ENCODE assay signal across 10 cellular contexts in genomic region chr7:95867309-95867708, GRCh38.
DNase-seq lines count a peak whose midpoint lies in the region; ATAC-seq and TF ChIP-seq lines count a peak whose summit lies in the region.
"Had no signal": no experiment of that assay in that cellular context is flagged by ENCODE, and none has a peak within 500 bp of the region (broad histone marks: within the 10 kb centered on the region; RNA-seq: fewer than 3 reads in every experiment).

No MANE protein-coding gene starts in this region.

- H3K27me3 ChIP-seq in H7 (ENCODE audit: control insufficient read depth, insufficient read depth, low read length) (no peaks in the 10 kb centered on the region), foreskin keratinocyte (no peaks in the 10 kb centered on the region)
- H3K27me3 ChIP-seq: left lung, vagina had no signal

- ATAC-seq in GM18873 (IDR thresholded peaks at IDR 0.05; ENCODE audit: low FRiP score, unreplicated experiment) = peak; percentile 90
- peak; percentile 80 for ATAC-seq in HG03571 (IDR thresholded peaks at IDR 0.05; ENCODE audit: unreplicated experiment)
- peak; percentile 35 for ATAC-seq in foreskin keratinocyte
- ATAC-seq in stimulated activated naive CD8-positive, alpha-beta T cell treated with anti-CD3 and anti-CD28 coated beads, Interleukin-15, Interleukin-2, amounts not matched to agents 100 U/mL and 50 U/mL, for 24 hours = no peak
- no peak for ATAC-seq in T-helper 17 cell
- ATAC-seq: left lung had no signal

- H3K27me3 Mint-ChIP-seq in T-helper 17 cell = peaks cover 25% of the 10 kb centered on the region

- H3K27ac Mint-ChIP-seq in T-helper 17 cell = no peak overlapping the region

- TF ChIP-seq CTCF in foreskin keratinocyte (conservative IDR thresholded peaks at IDR 0.05) = no peak

- no peaks in the 10 kb centered on the region for H3K4me1 ChIP-seq in foreskin keratinocyte
- H3K4me1 ChIP-seq: left lung, vagina had no signal

- no peaks in the 10 kb centered on the region for H3K4me1 Mint-ChIP-seq in T-helper 17 cell

- no peak overlapping the region for H3K4me3 ChIP-seq in H7 (ENCODE audit: insufficient read depth, low read depth, low read length)
- H3K4me3 ChIP-seq: left lung, vagina had no signal

- H3K27ac ChIP-seq in foreskin keratinocyte = no peak overlapping the region
- H3K27ac ChIP-seq: left lung, vagina had no signal

- H3K36me3 ChIP-seq in H7 (replicated peaks; ENCODE audit: control insufficient read depth, insufficient read depth, low read length) = no peaks in the 10 kb centered on the region
- H3K36me3 ChIP-seq: left lung, vagina had no signal

- intact Hi-C loops in posterior cingulate gyrus (cut with DNase I) = no loop called here

- H3K36me3 Mint-ChIP-seq in T-helper 17 cell (ENCODE audit: low read depth) = no peaks in the 10 kb centered on the region

- no peak overlapping the region for H3K4me3 Mint-ChIP-seq in T-helper 17 cell

- no peaks in the 10 kb centered on the region for H3K9me3 ChIP-seq in T-helper 17 cell (ENCODE audit: control insufficient read depth, low read length, poor library complexity, severe bottlenecking)
- H3K9me3 ChIP-seq: left lung, vagina had no signal

- DNase-seq in H7 (peak; percentile 16), foreskin keratinocyte (no peak), anterior cingulate cortex (lab: John Stamatoyannopoulos, UW) (no peak), posterior cingulate gyrus (no peak), T-helper 17 cell (no peak)
- DNase-seq in stimulated activated naive CD8-positive, alpha-beta T cell treated with anti-CD3 and anti-CD28 coated beads, Interleukin-15, Interleukin-2, amounts not matched to agents 100 U/mL and 50 U/mL, for 24 hours = no peak

Comparison
In these comparisons a context has a peak if more than half of its experiments do, and no peak if none do; other contexts are left out.
1. ATAC-seq: peak in GM18873 (single experiment), HG03571 (single experiment) and foreskin keratinocyte (single experiment); none in stimulated activated naive CD8-positive, alpha-beta T cell treated with anti-CD3 and anti-CD28 coated beads, Interleukin-15, Interleukin-2, amounts not matched to agents 100 U/mL and 50 U/mL, for 24 hours (single experiment) and T-helper 17 cell (single experiment).